ENCODE assay signal across 1 cellular context in genomic region chr10:4962876-4963795, GRCh38.
A peak's percentile ranks its signal among the peaks of the same experiment; 100 is the strongest.
TF ChIP-seq lines count a peak whose summit lies in the region.

AKR1C1 (plus strand) TSS chr10:4963415; CDS start chr10:4963445, 30 bp downstream.

TF ChIP-seq in A549, 52 proteins besides CTCF, POLR2A, EP300 and RAD21:
- TF ChIP-seq BCL3 (IDR thresholded peaks at IDR 0.05) (peak; percentile 66), JUN (IDR thresholded peaks at IDR 0.05) (peak; percentile 79 to 93), GATA3 (IDR thresholded peaks at IDR 0.05; ENCODE audit: borderline replicate concordance) (0 out of 2 replicates have a peak, but pooled peaks have one; percentile 15), CEBPB (IDR thresholded peaks at IDR 0.05) (0 out of 4 replicates have a peak, but pooled peaks of 1 of the 2 experiments have one; percentile 26)
TF ChIP-seq in A549: peak in this region for 4; not testable (repeated sequence) for 48.
